20 cellular contexts compared by ENCODE assay signal in genomic region chr17:65657251-65657828, GRCh38.
"Had no signal": no experiment of that assay in that cellular context is flagged by ENCODE, and none has a peak within 500 bp of the region (broad histone marks: within the 10 kb centered on the region; RNA-seq: fewer than 3 reads in every experiment).

No MANE protein-coding gene starts in this region.

- H3K27me3 Mint-ChIP-seq: activated CD8-positive, alpha-beta memory T cell treated with anti-CD3 and anti-CD28 coated beads, Interleukin-2, amount 10 ng/mL, durations not matched to agents 7 days and 5 days; brain; stimulated activated naive CD8-positive, alpha-beta T cell treated with anti-CD3 and anti-CD28 coated beads, Interleukin-15, Interleukin-2, amounts not matched to agents 100 ng/mL and 50 ng/mL, for 24 hours had no signal

- H3K9me3 Mint-ChIP-seq: brain, immature natural killer cell, nephron had no signal

- H3K27me3 ChIP-seq: gastroesophageal sphincter, heart left ventricle, suprapubic skin, transverse colon, uterus had no signal

- H3K36me3 Mint-ChIP-seq: immature natural killer cell had no signal

- ATAC-seq: gastroesophageal sphincter, heart left ventricle had no signal

- H3K4me3 Mint-ChIP-seq: activated CD8-positive, alpha-beta memory T cell treated with anti-CD3 and anti-CD28 coated beads, Interleukin-2, amount 10 ng/mL, durations not matched to agents 7 days and 5 days; brain; immature natural killer cell; nephron; stimulated activated naive CD8-positive, alpha-beta T cell treated with anti-CD3 and anti-CD28 coated beads, Interleukin-15, Interleukin-2, amounts not matched to agents 100 ng/mL and 50 ng/mL, for 24 hours had no signal

- DNase-seq: activated CD4-positive, alpha-beta T cell treated with anti-CD3 and anti-CD28 coated beads for 1 hour; activated CD8-positive, alpha-beta memory T cell treated with anti-CD3 and anti-CD28 coated beads, Interleukin-2, amount 10 ng/mL, durations not matched to agents 7 days and 5 days; anterior cingulate cortex; central memory CD4-positive, alpha-beta T cell; colonic mucosa; heart left ventricle; immature natural killer cell; kidney glomerular epithelial cell; left ventricle myocardium inferior; mammary epithelial cell; midbrain; SW 1271; transverse colon; uterus; WERI-Rb-1 had no signal

- H3K27ac ChIP-seq: colonic mucosa, gastroesophageal sphincter, heart left ventricle, left ventricle myocardium inferior, suprapubic skin, transverse colon, uterus, WERI-Rb-1 had no signal

- H3K36me3 ChIP-seq: colonic mucosa, gastroesophageal sphincter, heart left ventricle, left ventricle myocardium inferior, suprapubic skin, transverse colon, uterus, WERI-Rb-1 had no signal

- H3K4me1 ChIP-seq: colonic mucosa, gastroesophageal sphincter, heart left ventricle, left ventricle myocardium inferior, suprapubic skin, transverse colon, uterus had no signal

- H3K4me1 Mint-ChIP-seq: immature natural killer cell, nephron had no signal

- H3K4me3 ChIP-seq: colonic mucosa, gastroesophageal sphincter, heart left ventricle, left ventricle myocardium inferior, suprapubic skin, transverse colon, uterus had no signal

- H3K27ac Mint-ChIP-seq: activated CD8-positive, alpha-beta memory T cell treated with anti-CD3 and anti-CD28 coated beads, Interleukin-2, amount 10 ng/mL, durations not matched to agents 7 days and 5 days; brain; immature natural killer cell; nephron had no signal

- H3K9me3 ChIP-seq: colonic mucosa, gastroesophageal sphincter, heart left ventricle, left ventricle myocardium inferior, suprapubic skin, transverse colon, uterus had no signal
